In genomic region chr1:31661856-31662255, GRCh38 we compare ENCODE assay signal across 26 cellular contexts. TPM values are rescaled to one million over a fixed set of nuclear protein-coding genes. Genes with fewer than 3 reads are reported as not detected.
"Had no signal": no experiment of that assay in that cellular context is flagged by ENCODE, and none has a peak within 500 bp of the region (broad histone marks: within the 10 kb centered on the region; RNA-seq: fewer than 3 reads in every experiment).

No MANE protein-coding gene starts in this region.

- H3K9me3 Mint-ChIP-seq: activated B cell treated with CpG ODN at 0.5 μM for 24 hours; activated CD4-positive, alpha-beta T cell treated with anti-CD3 and anti-CD28 coated beads, Interleukin-2, amount 10 ng/mL, durations not matched to agents 24 days and 14 days; activated naive CD4-positive, alpha-beta T cell treated with anti-CD3 and anti-CD28 coated beads for 36 hours; activated T-cell treated with anti-CD3 and anti-CD28 coated beads, Interleukin-2, amount 50 U/mL, for 24 hours; activated T-helper 17 cell treated with anti-CD3 and anti-CD28 coated beads, Interleukin-2, amount 50 U/mL, for 72 hours; brain had no signal

- H3K27ac ChIP-seq: KMS-11 had no signal

- DNase-seq: activated B cell treated with CpG ODN at 0.5 μM for 24 hours; activated CD4-positive, alpha-beta T cell treated with anti-CD3 and anti-CD28 coated beads for 1 hour; activated CD4-positive, alpha-beta T cell treated with anti-CD3 and anti-CD28 coated beads, Interleukin-2, amount 10 ng/mL, durations not matched to agents 24 days and 14 days; activated CD4-positive, alpha-beta T cell treated with anti-CD3 and anti-CD28 coated beads, Interleukin-2, amount 50 U/mL, for 48 hours; activated CD8-positive, alpha-beta memory T cell treated with anti-CD3 and anti-CD28 coated beads, Interleukin-2, amount 10 ng/mL, durations not matched to agents 7 days and 5 days; activated gamma-delta T cell; activated naive CD4-positive, alpha-beta T cell treated with anti-CD3 and anti-CD28 coated beads for 36 hours; activated T-cell treated with anti-CD3 and anti-CD28 coated beads, Interleukin-2, amount 50 U/mL, for 24 hours; amygdala; MG63; MV-4-11; NCI-H1105 treated with DMSO at 0.1 percent for 48 hours; NCI-H1436 treated with DMSO at 0.1 percent for 48 hours; NCI-H187; NCI-H2081; NCI-H510A treated with DMSO at 0.1 percent for 48 hours; NCI-H69; PC-3; SIG-M5; T-helper 17 cell; T-helper 9 cell had no signal

- H3K9me3 ChIP-seq: MG63 had no signal

- H3K4me2 ChIP-seq: KMS-11 had no signal

- H3K4me3 ChIP-seq: MG63 had no signal

- H3K4me1 Mint-ChIP-seq: activated B cell treated with CpG ODN at 0.5 μM for 24 hours; activated CD4-positive, alpha-beta T cell treated with anti-CD3 and anti-CD28 coated beads, Interleukin-2, amount 10 ng/mL, durations not matched to agents 24 days and 14 days; activated CD8-positive, alpha-beta memory T cell treated with anti-CD3 and anti-CD28 coated beads, Interleukin-2, amount 10 ng/mL, durations not matched to agents 7 days and 5 days; activated T-helper 17 cell treated with anti-CD3 and anti-CD28 coated beads, Interleukin-2, amount 50 U/mL, for 72 hours had no signal

- H3K36me3 Mint-ChIP-seq: activated CD8-positive, alpha-beta memory T cell treated with anti-CD3 and anti-CD28 coated beads, Interleukin-2, amount 10 ng/mL, durations not matched to agents 7 days and 5 days; activated naive CD8-positive, alpha-beta T cell; brain had no signal

- ATAC-seq: activated CD8-positive, alpha-beta memory T cell treated with anti-CD3 and anti-CD28 coated beads, Interleukin-2, amount 10 ng/mL, durations not matched to agents 7 days and 5 days; activated T-helper 17 cell treated with anti-CD3 and anti-CD28 coated beads, Interleukin-2, amount 50 U/mL, for 72 hours; PC-3; T-helper 17 cell had no signal

- H3K27me3 Mint-ChIP-seq: activated naive CD8-positive, alpha-beta T cell had no signal

- H3K27me3 ChIP-seq: MG63 had no signal

- H3K4me3 Mint-ChIP-seq: activated B cell treated with CpG ODN at 0.5 μM for 24 hours; activated CD4-positive, alpha-beta T cell treated with anti-CD3 and anti-CD28 coated beads, Interleukin-2, amount 10 ng/mL, durations not matched to agents 24 days and 14 days; activated CD8-positive, alpha-beta memory T cell treated with anti-CD3 and anti-CD28 coated beads, Interleukin-2, amount 10 ng/mL, durations not matched to agents 7 days and 5 days; activated naive CD4-positive, alpha-beta T cell treated with anti-CD3 and anti-CD28 coated beads for 36 hours; activated naive CD8-positive, alpha-beta T cell; activated T-cell treated with anti-CD3 and anti-CD28 coated beads, Interleukin-2, amount 50 U/mL, for 24 hours; activated T-helper 17 cell treated with anti-CD3 and anti-CD28 coated beads, Interleukin-2, amount 50 U/mL, for 72 hours; brain; T-helper 17 cell had no signal

- H3K9ac ChIP-seq: KMS-11 had no signal

- H3K27ac Mint-ChIP-seq: activated B cell treated with CpG ODN at 0.5 μM for 24 hours; activated CD4-positive, alpha-beta T cell treated with anti-CD3 and anti-CD28 coated beads, Interleukin-2, amount 10 ng/mL, durations not matched to agents 24 days and 14 days; activated CD8-positive, alpha-beta memory T cell treated with anti-CD3 and anti-CD28 coated beads, Interleukin-2, amount 10 ng/mL, durations not matched to agents 7 days and 5 days; activated naive CD4-positive, alpha-beta T cell treated with anti-CD3 and anti-CD28 coated beads for 36 hours; activated naive CD8-positive, alpha-beta T cell; activated T-cell treated with anti-CD3 and anti-CD28 coated beads, Interleukin-2, amount 50 U/mL, for 24 hours; activated T-helper 17 cell treated with anti-CD3 and anti-CD28 coated beads, Interleukin-2, amount 50 U/mL, for 72 hours; brain; T-helper 17 cell had no signal

RNA-seq across cellular contexts. Expression of gene COL16A1, which starts 42.0 kb away (rescaled TPM):
- total RNA-seq: activated CD4-positive, alpha-beta T cell treated with anti-CD3 and anti-CD28 coated beads, Interleukin-2, amount 10 ng/mL, durations not matched to agents 24 days and 14 days; activated CD8-positive, alpha-beta memory T cell treated with anti-CD3 and anti-CD28 coated beads, Interleukin-2, amount 10 ng/mL, durations not matched to agents 7 days and 5 days; activated T-helper 17 cell treated with anti-CD3 and anti-CD28 coated beads, Interleukin-2, amount 50 U/mL, for 72 hours; T-helper 17 cell had no signal

RNA-seq across cellular contexts. Expression of gene HCRTR1, which starts 44.4 kb away (rescaled TPM):
- total RNA-seq: activated B cell treated with CpG ODN at 0.5 μM for 24 hours; activated CD4-positive, alpha-beta T cell treated with anti-CD3 and anti-CD28 coated beads, Interleukin-2, amount 10 ng/mL, durations not matched to agents 24 days and 14 days; activated CD8-positive, alpha-beta memory T cell treated with anti-CD3 and anti-CD28 coated beads, Interleukin-2, amount 10 ng/mL, durations not matched to agents 7 days and 5 days; activated naive CD4-positive, alpha-beta T cell treated with anti-CD3 and anti-CD28 coated beads for 36 hours; activated T-helper 17 cell treated with anti-CD3 and anti-CD28 coated beads, Interleukin-2, amount 50 U/mL, for 72 hours; astrocyte; PC-3; T-helper 17 cell had no signal
